In the genomic region with DNA sequence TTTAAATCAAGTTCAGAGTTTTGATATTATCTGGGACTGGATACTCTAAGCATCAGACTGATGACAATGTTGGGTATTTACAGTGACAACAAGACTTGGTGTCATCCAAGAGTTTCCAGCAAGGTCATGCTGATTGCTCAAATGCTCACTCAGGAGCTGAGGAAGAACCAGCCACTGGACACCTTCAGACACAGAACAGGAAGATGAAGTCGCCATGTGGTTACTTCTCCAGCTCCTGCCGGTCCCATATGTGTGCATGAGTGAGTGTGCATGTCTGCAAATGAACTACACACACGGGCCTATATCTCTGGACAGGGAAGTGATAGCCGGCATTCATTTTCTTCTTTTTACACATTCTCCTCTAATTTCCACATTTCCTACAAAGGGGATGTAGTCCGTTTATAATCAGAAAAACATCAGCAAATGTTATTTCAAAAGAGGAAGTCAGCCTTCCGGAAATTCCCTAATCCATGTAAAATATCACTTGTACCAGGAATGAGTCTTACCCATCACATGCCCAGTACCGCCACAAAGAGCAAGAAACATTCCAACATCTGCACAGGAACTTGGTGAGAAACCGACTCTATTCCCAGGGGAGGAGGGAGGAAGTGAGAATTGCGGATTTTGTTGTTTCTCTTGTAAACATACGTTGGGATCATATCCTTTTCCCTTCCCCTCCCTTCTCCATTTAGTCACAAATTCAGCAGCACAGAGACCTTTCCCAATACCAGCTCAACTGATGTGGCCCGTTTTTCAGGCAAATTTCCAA, we compare ENCODE assay signal across 9 cellular contexts. TPM values are rescaled to one million over a fixed set of nuclear protein-coding genes. Genes with fewer than 3 reads are reported as not detected.
A peak's percentile ranks its signal among the peaks of the same experiment; 100 is the strongest.
DNase-seq lines count a peak whose midpoint lies in the region; ATAC-seq and TF ChIP-seq lines count a peak whose summit lies in the region.
"Had no signal": no experiment of that assay in that cellular context is flagged by ENCODE, and none has a peak within 500 bp of the region (broad histone marks: within the 10 kb centered on the region; RNA-seq: fewer than 3 reads in every experiment).

No MANE protein-coding gene starts in this region.

- no peak for TF ChIP-seq CTCF in omental fat pad (IDR thresholded peaks at IDR 0.05)

- ATAC-seq in omental fat pad (ENCODE audit: low FRiP score) (peak; percentile 64), GM21529 (IDR thresholded peaks at IDR 0.05; ENCODE audit: unreplicated experiment) (no peak), GM18502 (IDR thresholded peaks at IDR 0.05; ENCODE audit: poor library complexity, unreplicated experiment) (no peak)

- peak; percentile 80 for DNase-seq in COLO829 (ENCODE audit: low spot score)
- DNase-seq in MV-4-11 (lab: John Stamatoyannopoulos, UW) = peak; percentile 93
- peak; percentile 98 for DNase-seq in dermis blood vessel endothelial cell
- DNase-seq in omental fat pad (ENCODE audit: low spot score) = no peak
- DNase-seq in superior temporal gyrus (ENCODE audit: extremely low spot score) = no peak
- no peak for DNase-seq in stimulated activated CD4-positive, alpha-beta T cell treated with anti-CD3 and anti-CD28 coated beads, Interleukin-4, amount 100 ng/mL, for 4 hours
- DNase-seq: NCI-H1105 had no signal

RNA-seq across cellular contexts. Expression of a gene that starts 10.8 kb away (rescaled TPM):
- 0.51 and 0.60 TPM in 2 replicates for total RNA-seq in dermis blood vessel endothelial cell
- total RNA-seq in omental fat pad = 1 to 10 TPM in 2 of 4 donors, not detected in 2; 2.6 to 3.9 TPM

Comparison
In these comparisons a context has a peak if more than half of its experiments do, and no peak if none do; other contexts are left out.
1. DNase-seq: peak in COLO829 (single experiment), MV-4-11 (single experiment) and dermis blood vessel endothelial cell (single experiment); none in omental fat pad (single experiment), superior temporal gyrus (single experiment) and stimulated activated CD4-positive, alpha-beta T cell treated with anti-CD3 and anti-CD28 coated beads, Interleukin-4, amount 100 ng/mL, for 4 hours (0 of 2).